8 cellular contexts compared by ENCODE assay signal in the genomic region with DNA sequence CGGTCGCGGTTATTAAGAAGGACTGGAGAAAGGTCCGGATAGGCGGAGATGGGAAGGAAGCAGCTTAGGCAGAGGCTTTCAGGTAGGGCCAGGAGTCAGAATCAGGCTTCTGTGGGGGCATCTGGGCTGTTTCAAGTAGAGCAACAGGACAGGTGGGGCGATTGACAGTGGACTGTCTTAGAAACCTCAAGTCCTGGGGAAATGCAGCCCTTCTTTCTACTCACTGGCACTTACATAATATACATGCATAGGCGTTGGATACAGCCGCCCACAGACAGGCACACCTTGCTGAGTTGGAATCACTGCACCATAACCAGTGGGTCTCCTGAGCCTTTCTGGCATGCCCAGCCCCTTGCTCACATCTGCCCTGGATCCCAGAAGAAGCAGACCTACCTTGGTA. TPM values are rescaled to one million over a fixed set of nuclear protein-coding genes. Genes with fewer than 3 reads are reported as not detected.
A peak's percentile ranks its signal among the peaks of the same experiment; 100 is the strongest.
DNase-seq lines count a peak whose midpoint lies in the region; ATAC-seq and TF ChIP-seq lines count a peak whose summit lies in the region.

No MANE protein-coding gene starts in this region.

- H3K36me3 Mint-ChIP-seq in activated naive CD4-positive, alpha-beta T cell treated with anti-CD3 and anti-CD28 coated beads, Interleukin-2, amount 50 U/mL, for 24 hours: peaks cover 6% of the 10 kb centered on the region
- H3K36me3 Mint-ChIP-seq in brain: peaks cover 9% of the 10 kb centered on the region

- peak overlapping the region; percentile 97 for H4K8ac ChIP-seq in mesenchymal stem cell (ENCODE audit: low read length)

- H3K4me1 ChIP-seq in mesenchymal stem cell (ENCODE audit: control insufficient read depth, insufficient read depth, low read depth, low read length) (peaks cover 26% of the 10 kb centered on the region), uterus (no peaks in the 10 kb centered on the region)

- H3K27ac ChIP-seq in mesenchymal stem cell (ENCODE audit: low read length, poor library complexity, severe bottlenecking) (no peak overlapping the region), uterus (peak overlapping the region; percentile 89 to 92)

- H2BK15ac ChIP-seq in mesenchymal stem cell (ENCODE audit: low read depth, poor library complexity, severe bottlenecking): peak overlapping the region; percentile 37

- no peaks in the 10 kb centered on the region for H3K9me3 Mint-ChIP-seq in activated naive CD4-positive, alpha-beta T cell treated with anti-CD3 and anti-CD28 coated beads, Interleukin-2, amount 50 U/mL, for 24 hours
- H3K9me3 Mint-ChIP-seq in brain: peaks cover 0 to 2% (median 0%) of the 10 kb centered on the region in 5 experiments

- H3K27me3 Mint-ChIP-seq in activated naive CD4-positive, alpha-beta T cell treated with anti-CD3 and anti-CD28 coated beads, Interleukin-2, amount 50 U/mL, for 24 hours: no peaks in the 10 kb centered on the region
- peaks cover 65% of the 10 kb centered on the region for H3K27me3 Mint-ChIP-seq in brain

- peak overlapping the region; percentile 58 to 99 for H3K18ac ChIP-seq in mesenchymal stem cell (ENCODE audit: low read depth in 1 of 2, low read length in 2 of 2)

- TF ChIP-seq CTCF in brain (conservative IDR thresholded peaks at IDR 0.05) (no peak), uterus (IDR thresholded peaks at IDR 0.05) (no peak)

- WGBS in mesenchymal stem cell: 17% methylated on average over 8 of the region's 8 CpGs

- peak overlapping the region in 1 of 2 experiments; percentile 42 for H3K14ac ChIP-seq in mesenchymal stem cell (ENCODE audit: low read length in 2 of 2)

- H3K27ac Mint-ChIP-seq in activated naive CD4-positive, alpha-beta T cell treated with anti-CD3 and anti-CD28 coated beads, Interleukin-2, amount 50 U/mL, for 24 hours: peak overlapping the region; percentile 93
- peak overlapping the region in 3 of 5 experiments; percentile 80 to 95 (median 90) for H3K27ac Mint-ChIP-seq in brain

- H3K79me1 ChIP-seq in mesenchymal stem cell (replicated peaks; ENCODE audit: low read length, poor library complexity, severe bottlenecking): peaks cover 22% of the 10 kb centered on the region

- intact Hi-C loops in uterus (cut with DNase I; ENCODE audit: low total_unique reads): no loop called here

- no peak overlapping the region for H2BK120ac ChIP-seq in mesenchymal stem cell (ENCODE audit: low read depth, low read length)

- H4K91ac ChIP-seq in mesenchymal stem cell (ENCODE audit: low read length): no peak overlapping the region

- no peak overlapping the region for H2BK12ac ChIP-seq in mesenchymal stem cell (ENCODE audit: low read length in 2 of 2)

- H2AFZ ChIP-seq in mesenchymal stem cell (ENCODE audit: low read depth, low read length): no peak overlapping the region

- no peak overlapping the region for H2AK5ac ChIP-seq in mesenchymal stem cell (ENCODE audit: low read length, severe bottlenecking)

- peaks cover 60% of the 10 kb centered on the region for H3K4me1 Mint-ChIP-seq in activated naive CD4-positive, alpha-beta T cell treated with anti-CD3 and anti-CD28 coated beads, Interleukin-2, amount 50 U/mL, for 24 hours
- peaks cover 36% of the 10 kb centered on the region for H3K4me1 Mint-ChIP-seq in brain

- no peak for ATAC-seq in GM18858 (IDR thresholded peaks at IDR 0.05; ENCODE audit: unreplicated experiment)
- no peak for ATAC-seq in HG02763 (IDR thresholded peaks at IDR 0.05; ENCODE audit: unreplicated experiment)

- no peaks in the 10 kb centered on the region for H3K27me3 ChIP-seq in mesenchymal stem cell (ENCODE audit: control insufficient read depth in 1 of 2, insufficient read depth in 1 of 2, low read length in 2 of 2)
- no peaks in the 10 kb centered on the region for H3K27me3 ChIP-seq in uterus

- peak overlapping the region; percentile 89 for H3K4me3 Mint-ChIP-seq in activated naive CD4-positive, alpha-beta T cell treated with anti-CD3 and anti-CD28 coated beads, Interleukin-2, amount 50 U/mL, for 24 hours
- peak overlapping the region; percentile 89 to 96 (median 91) for H3K4me3 Mint-ChIP-seq in brain

- peak overlapping the region; percentile 91 for H3K9ac ChIP-seq in mesenchymal stem cell (ENCODE audit: low read length)

- H3K36me3 ChIP-seq in mesenchymal stem cell (ENCODE audit: control insufficient read depth in 1 of 2, insufficient read depth in 2 of 2, low read depth in 1 of 2, low read length in 2 of 2): peaks cover 25 to 35% of the 10 kb centered on the region in 2 experiments
- no peaks in the 10 kb centered on the region for H3K36me3 ChIP-seq in uterus

- no peak overlapping the region for H2BK5ac ChIP-seq in mesenchymal stem cell (ENCODE audit: low read depth, low read length, poor library complexity, severe bottlenecking)

- H3K4me3 ChIP-seq in mesenchymal stem cell (ENCODE audit: insufficient read depth in 1 of 2, low read depth in 1 of 2, low read length in 2 of 2) (peak overlapping the region; percentile 78 to 95), uterus (peak overlapping the region; percentile 46 to 76)

- H3K9me3 ChIP-seq in mesenchymal stem cell (ENCODE audit: control insufficient read depth, low read length) (no peaks in the 10 kb centered on the region), uterus (no peaks in the 10 kb centered on the region)

- no peak overlapping the region for H3K23ac ChIP-seq in mesenchymal stem cell (ENCODE audit: low read length in 2 of 2)

- no peak for TF ChIP-seq POLR2A in uterus (IDR thresholded peaks at IDR 0.05)

- H3K4ac ChIP-seq in mesenchymal stem cell (ENCODE audit: low read depth in 1 of 2, low read length in 2 of 2): peak overlapping the region in 1 of 2 experiments; percentile 82

- H3K4me2 ChIP-seq in mesenchymal stem cell (ENCODE audit: low read length, poor library complexity, severe bottlenecking): peak overlapping the region; percentile 86

- no peak for DNase-seq in activated naive CD4-positive, alpha-beta T cell treated with anti-CD3 and anti-CD28 coated beads, Interleukin-2, amount 50 U/mL, for 16 hours
- no peak for DNase-seq in mesenchymal stem cell
- no peak for DNase-seq in uterus
- DNase-seq in islet precursor cell: no peak

RNA-seq across cellular contexts. Expression of a gene that starts 0.7 kb away (rescaled TPM):
- polyA plus RNA-seq in brain (ENCODE audit: insufficient read depth, low read depth, low replicate concordance): 10.0 TPM
- 31.6 TPM for polyA plus RNA-seq in mesenchymal stem cell (2013, experiment 1 of 2)
- 31.9 TPM for polyA plus RNA-seq in mesenchymal stem cell (2013, experiment 2 of 2)
- total RNA-seq in uterus: 10 to 100 TPM in 3 of 4 donors, 1 to 10 TPM in 1; 2.0 to 30.9 (median 22.3) TPM

RNA-seq across cellular contexts. Expression of a gene that starts 2.3 kb away (rescaled TPM):
- 49.6 TPM for polyA plus RNA-seq in brain (ENCODE audit: insufficient read depth, low read depth, low replicate concordance)
- polyA plus RNA-seq in mesenchymal stem cell (2013, experiment 1 of 2): 32.9 TPM
- 32.8 TPM for polyA plus RNA-seq in mesenchymal stem cell (2013, experiment 2 of 2)
- total RNA-seq in uterus: 10 to 100 TPM; 22.3 to 54.1 (median 37.6) TPM

RNA-seq across cellular contexts. Expression of a gene that starts 26.1 kb away (rescaled TPM):
- polyA plus RNA-seq in brain (ENCODE audit: insufficient read depth, low read depth, low replicate concordance): 13.8 TPM
- polyA plus RNA-seq in mesenchymal stem cell (2013, experiment 1 of 2): 18.9 TPM
- polyA plus RNA-seq in mesenchymal stem cell (2013, experiment 2 of 2): 18.5 TPM
- total RNA-seq in uterus: 10 to 100 TPM; 12.9 to 45.6 (median 39.5) TPM
